In the genomic region with DNA sequence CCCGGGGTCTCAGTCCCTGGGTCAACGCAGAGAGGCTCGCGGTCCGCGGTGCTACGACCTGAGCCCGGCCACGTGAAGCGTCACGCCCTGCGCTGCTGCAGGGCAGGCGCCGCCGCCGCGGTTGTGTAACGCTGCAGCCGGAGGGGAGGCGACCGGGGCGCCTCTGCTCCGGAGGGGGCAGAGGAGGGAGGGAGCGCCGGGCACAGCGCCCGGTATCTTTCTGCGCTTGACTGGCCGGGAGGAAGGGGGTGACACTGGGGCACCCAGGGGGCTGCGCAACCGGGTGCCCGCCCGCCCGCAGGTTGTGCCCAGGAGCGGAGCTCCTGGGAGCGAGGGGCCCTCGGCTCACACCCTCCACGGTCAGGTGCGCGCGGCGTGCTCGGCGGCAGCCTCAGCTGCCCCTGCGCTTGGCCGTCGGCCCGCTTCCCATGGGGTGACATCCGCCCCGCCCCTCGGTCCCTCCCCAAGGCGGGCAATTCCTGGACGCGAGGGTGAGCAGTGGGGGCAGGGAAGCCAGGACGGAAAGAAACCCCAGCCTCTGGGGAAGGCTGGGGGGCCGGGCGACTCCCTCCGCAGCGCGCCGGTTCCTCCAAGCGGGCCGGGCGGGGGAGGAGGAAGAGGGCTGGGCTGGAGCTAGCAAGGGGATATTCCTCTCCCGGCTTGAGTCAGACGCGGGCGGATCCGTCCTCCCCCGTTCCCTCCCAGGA, we compare ENCODE assay signal across 8 cellular contexts. TPM values are rescaled to one million over a fixed set of nuclear protein-coding genes. Genes with fewer than 3 reads are reported as not detected.
DNase-seq lines count a peak whose midpoint lies in the region; ATAC-seq and TF ChIP-seq lines count a peak whose summit lies in the region.

No MANE protein-coding gene starts in this region.

- H3K4me1 ChIP-seq in foreskin keratinocyte (peaks cover 7% of the 10 kb centered on the region), neuron (ENCODE audit: insufficient read depth, low read length) (peaks cover 26% of the 10 kb centered on the region)

- no peaks in the 10 kb centered on the region for H3K9me3 ChIP-seq in neuron (ENCODE audit: low read length)

- H3K27me3 ChIP-seq in foreskin keratinocyte = no peaks in the 10 kb centered on the region
- peaks cover 41% of the 10 kb centered on the region for H3K27me3 ChIP-seq in neuron (ENCODE audit: insufficient read depth, low read length)

- H2AFZ ChIP-seq in neuron (ENCODE audit: low read depth, low read length) = peak overlapping the region; percentile 94

- peak overlapping the region; percentile 99 for H3K27ac ChIP-seq in foreskin keratinocyte
- H3K27ac ChIP-seq in substantia nigra (ENCODE audit: low read depth, low read length, poor library complexity, severe bottlenecking) = peak overlapping the region; percentile 80

- ATAC-seq in GM21526 (IDR thresholded peaks at IDR 0.05; ENCODE audit: low FRiP score, unreplicated experiment) (peak; percentile 36), foreskin keratinocyte (peak; percentile 81)

- no peak for TF ChIP-seq CTCF in foreskin keratinocyte (conservative IDR thresholded peaks at IDR 0.05)

- peak overlapping the region; percentile 41 for H3K4me3 ChIP-seq in neuron (ENCODE audit: low read length)

- DNase-seq in DMS53 treated with DMSO at 0.1 percent for 48 hours (lab: John Stamatoyannopoulos, UW; ENCODE audit: unreplicated experiment) (peak; percentile 21), HuH-7 (ENCODE audit: low spot score) (peak; percentile 98), RPMI8226 (peak; percentile 95), foreskin keratinocyte (peak; percentile 98), substantia nigra (lab: John Stamatoyannopoulos, UW) (peak in 47 of 49 donors; percentile 57 to 97 (median 83))
- DNase-seq in activated naive CD4-positive, alpha-beta T cell (lab: John Stamatoyannopoulos, UW) = peak; percentile 33 to 72 (median 57)

- H3K36me3 ChIP-seq in neuron (ENCODE audit: insufficient read depth, low read length) = no peaks in the 10 kb centered on the region

RNA-seq across cellular contexts. Expression of a gene that starts 0.8 kb away (rescaled TPM):
- 78.2 and 96.0 TPM in 2 replicates for total RNA-seq in foreskin keratinocyte
- 44.6 and 47.5 TPM in 2 replicates for polyA plus RNA-seq in foreskin keratinocyte

Comparison
In these comparisons a context has a peak if more than half of its experiments do, and no peak if none do; other contexts are left out.
1. Peak in every context shown above with its lines: DNase-seq, ATAC-seq, H3K4me3 ChIP-seq and H3K27ac ChIP-seq.
2. DNase-seq: peak in every context shown above with its lines; median percentile 98 in HuH-7; 98 in foreskin keratinocyte; 95 in RPMI8226; 83 in substantia nigra; 57 in activated naive CD4-positive, alpha-beta T cell; 21 in DMS53 treated with DMSO at 0.1 percent for 48 hours.